Comparison of ENCODE assay signal across 9 cellular contexts in the genomic region with DNA sequence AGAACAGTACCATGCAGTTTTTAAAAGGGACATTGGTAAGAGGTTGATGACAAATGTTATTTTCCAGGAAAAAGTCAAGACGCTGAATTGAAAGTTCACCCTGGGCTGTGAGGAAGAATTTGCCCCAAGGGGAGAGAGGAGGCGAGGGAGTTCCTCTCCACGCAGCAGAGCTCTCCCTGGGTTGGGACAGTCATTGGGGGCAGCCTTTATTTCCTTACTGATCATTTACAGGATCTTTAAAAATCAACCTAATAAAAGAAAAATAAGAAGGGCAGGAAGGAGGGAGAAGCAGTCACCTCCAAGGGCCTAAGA. TPM values are rescaled to one million over a fixed set of nuclear protein-coding genes. Genes with fewer than 3 reads are reported as not detected.
A peak's percentile ranks its signal among the peaks of the same experiment; 100 is the strongest.
DNase-seq lines count a peak whose midpoint lies in the region; ATAC-seq and TF ChIP-seq lines count a peak whose summit lies in the region.
"Had no signal": no experiment of that assay in that cellular context is flagged by ENCODE, and none has a peak within 500 bp of the region (broad histone marks: within the 10 kb centered on the region; RNA-seq: fewer than 3 reads in every experiment).

No MANE protein-coding gene starts in this region.

- 92 to 100% methylated on average over 1 of the region's 3 CpGs for WGBS in mesodermal cell (ENCODE audit: insufficient coverage in 2 of 2), 2 experiments
- 68 to 79% methylated on average over 3 of the region's 3 CpGs for WGBS in thyroid gland, 2 donors

- intact Hi-C loops in Panc1 (cut with micrococcal nuclease; ENCODE audit: unreplicated experiment) (no loop called here), dorsolateral prefrontal cortex (cut with DNase I) (no loop called here), thyroid gland (cut with DNase I) (no loop called here)

- H3K4me1 ChIP-seq in Panc1 (ENCODE audit: control insufficient read depth, insufficient read depth, low read length) (peaks cover 4% of the 10 kb centered on the region; the same call in 1 of the 2 replicates), mesodermal cell (ENCODE audit: control insufficient read depth, insufficient read depth, low read length, poor library complexity, severe bottlenecking) (peaks cover 10% of the 10 kb centered on the region), thyroid gland (peaks cover 4 to 14% of the 10 kb centered on the region in 2 donors)

- in situ Hi-C loops in Panc1 (cut with HindIII; ENCODE audit: low pct_unique_long_range_greater_than_20kb, low sequenced_read_pairs), result no loop called here

- H3K4me3 ChIP-seq in Panc1 (ENCODE audit: low read depth in 2 of 2, low read length in 2 of 2) (peak overlapping the region; percentile 22 to 35; a peak in 3 of 4 replicates), dorsolateral prefrontal cortex (peak overlapping the region in 58 of 59 donors; percentile 26 to 72 (median 58)), mesodermal cell (ENCODE audit: extremely low read depth, insufficient read depth, low read length, poor library complexity, severe bottlenecking) (peak overlapping the region; percentile 18), thyroid gland (replicated peaks in 1 of 3) (peak overlapping the region in 1 of 3 donors; percentile 42)

- BruUV-seq in Panc1 (replicated peaks; lab: Mats Ljungman, UMichigan), result no TSS peak

- DNase-seq in Panc1 (ENCODE audit: low read depth, low spot score) (no peak), dorsolateral prefrontal cortex (peak in 1 of 10 donors; percentile 14), thyroid gland (no peak), NCI-H524 treated with DMSO at 0.1 percent for 48 hours (lab: John Stamatoyannopoulos, UW) (no peak)
- DNase-seq in activated CD8-positive, alpha-beta memory T cell treated with anti-CD3 and anti-CD28 coated beads, Interleukin-2, amount 50 U/mL, for 48 hours, result no peak
- DNase-seq: SW 1271 had no signal

- no peaks in the 10 kb centered on the region for H3K36me3 ChIP-seq in Panc1 (ENCODE audit: control insufficient read depth, insufficient read depth, low read length)
- no peaks in the 10 kb centered on the region for H3K36me3 ChIP-seq in mesodermal cell (ENCODE audit: control insufficient read depth, insufficient read depth, low read length)
- H3K36me3 ChIP-seq in thyroid gland, result no peaks in the 10 kb centered on the region

- CTCF ChIA-PET in Panc1 (lab: Charles Lee), result no interaction called here

- TF ChIP-seq CTCF in Panc1 (IDR thresholded peaks at IDR 0.05), result no peak
- no peak for TF ChIP-seq CTCF in dorsolateral prefrontal cortex (IDR thresholded peaks at IDR 0.05 in 54 of 56, conservative IDR thresholded peaks at IDR 0.05 in 2 of 56; ENCODE audit: low read depth in 1 of 56, partially characterized antibody in 56 of 56)
- TF ChIP-seq CTCF in thyroid gland (IDR thresholded peaks at IDR 0.05), result no peak

- H3K9me3 ChIP-seq in Panc1 (ENCODE audit: control insufficient read depth, insufficient read depth, low read depth, low read length) (no peaks in the 10 kb centered on the region), mesodermal cell (ENCODE audit: control insufficient read depth, low read length) (no peaks in the 10 kb centered on the region), thyroid gland (no peaks in the 10 kb centered on the region)

- ATAC-seq in Panc1, result no peak
- no peak for ATAC-seq in SK-N-SH treated with all-trans-retinoic acid at 6 μM for 48 hours

- H3K27ac ChIP-seq in Panc1 (ENCODE audit: low read length) (peak overlapping the region; percentile 39; the same call in 1 of the 2 replicates), dorsolateral prefrontal cortex (peak overlapping the region; percentile 63 to 98 (median 94)), mesodermal cell (ENCODE audit: low read depth, low read length, severe bottlenecking) (no peak overlapping the region), thyroid gland (peak overlapping the region in 2 of 3 donors; percentile 64 to 65)

- H3K27me3 ChIP-seq in Panc1 (ENCODE audit: control insufficient read depth, insufficient read depth, low read length) (no peaks in the 10 kb centered on the region), dorsolateral prefrontal cortex (no peaks in the 10 kb centered on the region), thyroid gland (no peaks in the 10 kb centered on the region)

- no peak for TF ChIP-seq POLR2A in thyroid gland (IDR thresholded peaks at IDR 0.05)

- POLR2A ChIA-PET in Panc1 (lab: Charles Lee), result no interaction called here

TF ChIP-seq in SK-N-SH treated with all-trans-retinoic acid at 6 μM for 48 hours, 23 proteins besides CTCF, POLR2A, EP300 and RAD21:
- TF ChIP-seq GLIS3 (CRISPR knock-in tag; IDR thresholded peaks at IDR 0.05) (no peak), BACH2 (CRISPR knock-in tag; IDR thresholded peaks at IDR 0.05; ENCODE audit: borderline replicate concordance) (no peak), TCF4 (CRISPR knock-in tag; IDR thresholded peaks at IDR 0.05; ENCODE audit: borderline replicate concordance) (no peak), ZNF565 (CRISPR knock-in tag; conservative IDR thresholded peaks at IDR 0.05; ENCODE audit: low read depth) (no peak)
- TF ChIP-seq, protein P1, sequence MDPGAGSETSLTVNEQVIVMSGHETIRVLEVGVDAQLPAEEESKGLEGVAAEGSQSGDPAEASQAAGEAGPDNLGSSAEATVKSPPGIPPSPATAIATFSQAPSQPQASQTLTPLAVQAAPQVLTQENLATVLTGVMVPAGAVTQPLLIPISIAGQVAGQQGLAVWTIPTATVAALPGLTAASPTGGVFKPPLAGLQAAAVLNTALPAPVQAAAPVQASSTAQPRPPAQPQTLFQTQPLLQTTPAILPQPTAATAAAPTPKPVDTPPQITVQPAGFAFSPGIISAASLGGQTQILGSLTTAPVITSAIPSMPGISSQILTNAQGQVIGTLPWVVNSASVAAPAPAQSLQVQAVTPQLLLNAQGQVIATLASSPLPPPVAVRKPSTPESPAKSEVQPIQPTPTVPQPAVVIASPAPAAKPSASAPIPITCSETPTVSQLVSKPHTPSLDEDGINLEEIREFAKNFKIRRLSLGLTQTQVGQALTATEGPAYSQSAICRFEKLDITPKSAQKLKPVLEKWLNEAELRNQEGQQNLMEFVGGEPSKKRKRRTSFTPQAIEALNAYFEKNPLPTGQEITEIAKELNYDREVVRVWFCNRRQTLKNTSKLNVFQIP (CRISPR knock-in tag; IDR thresholded peaks at IDR 0.05; ENCODE audit: borderline replicate concordance, low read depth), result no peak

RNA-seq across cellular contexts. Expression of a gene that starts 49.9 kb away (rescaled TPM):
- total RNA-seq in Panc1 (2021; ENCODE audit: unreplicated experiment) (52.1 TPM), dorsolateral prefrontal cortex (10 to 100 TPM in 1 of 120 experiments, 1 to 10 TPM in 118, under 1 TPM in 1; 0.67 to 11.8 (median 2.7) TPM), thyroid gland (1 to 10 TPM in 2 of 4 donors, under 1 TPM in 1, not detected in 1; 0.83 to 4.3 (median 2.5) TPM)
- 46.4 TPM for polyA plus RNA-seq in Panc1 (2012; ENCODE audit: insufficient read length)
- polyA plus RNA-seq in mesodermal cell (2013, experiment 1 of 2), result 0.15 TPM
- polyA plus RNA-seq in mesodermal cell (2013, experiment 2 of 2), result 0.05 TPM
- total RNA-seq: mesenteric fat pad had no signal
